Comparison of ENCODE assay signal across 18 cellular contexts in genomic region chr15:90271459-90272166, GRCh38. TPM values are rescaled to one million over a fixed set of nuclear protein-coding genes. Genes with fewer than 3 reads are reported as not detected.
DNase-seq lines count a peak whose midpoint lies in the region; ATAC-seq and TF ChIP-seq lines count a peak whose summit lies in the region.
"Had no signal": no experiment of that assay in that cellular context is flagged by ENCODE, and none has a peak within 500 bp of the region (broad histone marks: within the 10 kb centered on the region; RNA-seq: fewer than 3 reads in every experiment).

No MANE protein-coding gene starts in this region.

- H3K4me1 ChIP-seq in right atrium auricular region = peaks cover 0 to 55% of the 10 kb centered on the region in 2 donors
- peaks cover 7% of the 10 kb centered on the region for H3K4me1 ChIP-seq in smooth muscle cell (ENCODE audit: low read depth)

- DNase-seq in activated naive CD4-positive, alpha-beta T cell treated with anti-CD3 and anti-CD28 coated beads, Interleukin-2, amount 50 U/mL, for 72 hours (ENCODE audit: low spot score in 2 of 2) = no peak
- DNase-seq in activated naive CD4-positive, alpha-beta T cell treated with anti-CD3 and anti-CD28 coated beads, Interleukin-2, amount 50 U/mL, for 16 hours = no peak
- no peak for DNase-seq in activated CD4-positive, alpha-beta memory T cell treated with anti-CD3 and anti-CD28 coated beads for 36 hours
- DNase-seq in right atrium auricular region (ENCODE audit: low spot score) (no peak), NCI-H2171 treated with DMSO at 0.1 percent for 48 hours (lab: John Stamatoyannopoulos, UW) (no peak), smooth muscle cell (lab: John Stamatoyannopoulos, UW; ENCODE audit: unreplicated experiment) (no peak)
- DNase-seq in stimulated activated naive CD8-positive, alpha-beta T cell treated with anti-CD3 and anti-CD28 coated beads, Interleukin-15, amount 100 ng/mL, for 72 hours = no peak
- DNase-seq in stimulated activated CD4-positive, alpha-beta T cell treated with anti-CD3 and anti-CD28 coated beads, Interleukin-4, amount 100 ng/mL, for 24 hours = no peak
- DNase-seq: activated CD4-positive, CD25-positive, alpha-beta regulatory T cell treated with anti-CD3 and anti-CD28 coated beads, Interleukin-2, amount 50 U/mL, for 72 hours; GF-D8; NCI-H1694; NCI-H524 treated with DMSO at 0.1 percent for 48 hours; SW 1271; transverse colon had no signal

- CTCF ChIA-PET in activated CD4-positive, alpha-beta memory T cell treated with anti-CD3 and anti-CD28 coated beads for 36 hours (lab: Charles Lee) = no interaction called here

- H3K9me3 Mint-ChIP-seq in activated naive CD4-positive, alpha-beta T cell treated with anti-CD3 and anti-CD28 coated beads, Interleukin-2, amount 50 U/mL, for 72 hours = no peaks in the 10 kb centered on the region
- no peaks in the 10 kb centered on the region for H3K9me3 Mint-ChIP-seq in activated CD4-positive, alpha-beta memory T cell treated with anti-CD3 and anti-CD28 coated beads for 36 hours
- no peaks in the 10 kb centered on the region for H3K9me3 Mint-ChIP-seq in stimulated activated naive CD8-positive, alpha-beta T cell treated with anti-CD3 and anti-CD28 coated beads, Interleukin-15, amount 100 ng/mL, for 72 hours

- peak overlapping the region; percentile 73 to 77 for H3K27ac Mint-ChIP-seq in activated naive CD4-positive, alpha-beta T cell treated with anti-CD3 and anti-CD28 coated beads, Interleukin-2, amount 50 U/mL, for 72 hours
- H3K27ac Mint-ChIP-seq in activated CD4-positive, alpha-beta memory T cell treated with anti-CD3 and anti-CD28 coated beads for 36 hours = peak overlapping the region; percentile 72
- H3K27ac Mint-ChIP-seq in stimulated activated naive CD8-positive, alpha-beta T cell treated with anti-CD3 and anti-CD28 coated beads, Interleukin-15, amount 100 ng/mL, for 72 hours = peak overlapping the region; percentile 47 to 65

- ATAC-seq in activated naive CD4-positive, alpha-beta T cell treated with anti-CD3 and anti-CD28 coated beads, Interleukin-2, amount 50 U/mL, for 72 hours = no peak
- no peak for ATAC-seq in stimulated activated naive CD8-positive, alpha-beta T cell treated with anti-CD3 and anti-CD28 coated beads, Interleukin-15, amount 100 ng/mL, for 72 hours

- H3K36me3 Mint-ChIP-seq in activated naive CD4-positive, alpha-beta T cell treated with anti-CD3 and anti-CD28 coated beads, Interleukin-2, amount 50 U/mL, for 72 hours = peaks cover 31 to 32% of the 10 kb centered on the region in 2 donors
- H3K36me3 Mint-ChIP-seq in activated CD4-positive, alpha-beta memory T cell treated with anti-CD3 and anti-CD28 coated beads for 36 hours = peaks cover 51% of the 10 kb centered on the region

- H3K27me3 ChIP-seq in right atrium auricular region (no peaks in the 10 kb centered on the region), smooth muscle cell (ENCODE audit: low read depth) (no peaks in the 10 kb centered on the region)
- H3K27me3 ChIP-seq: esophagus muscularis mucosa, transverse colon had no signal

- H3K4me3 ChIP-seq in right atrium auricular region (no peak overlapping the region), smooth muscle cell (no peak overlapping the region)
- H3K4me3 ChIP-seq: esophagus muscularis mucosa, transverse colon had no signal

- no peak overlapping the region for H3K4me3 Mint-ChIP-seq in activated CD4-positive, alpha-beta memory T cell treated with anti-CD3 and anti-CD28 coated beads for 36 hours
- no peak overlapping the region for H3K4me3 Mint-ChIP-seq in stimulated activated naive CD8-positive, alpha-beta T cell treated with anti-CD3 and anti-CD28 coated beads, Interleukin-15, amount 100 ng/mL, for 72 hours

- POLR2A ChIA-PET in activated CD4-positive, alpha-beta memory T cell treated with anti-CD3 and anti-CD28 coated beads for 36 hours (lab: Charles Lee) = no interaction called here

- no peak overlapping the region for H2AFZ ChIP-seq in smooth muscle cell (ENCODE audit: low read depth)

- peak overlapping the region; percentile 13 to 51 for H3K27ac ChIP-seq in right atrium auricular region
- no peak overlapping the region for H3K27ac ChIP-seq in smooth muscle cell (ENCODE audit: low read depth)
- H3K27ac ChIP-seq: esophagus muscularis mucosa, transverse colon had no signal

- intact Hi-C loops in activated CD4-positive, alpha-beta memory T cell treated with anti-CD3 and anti-CD28 coated beads for 36 hours (cut with micrococcal nuclease) = no loop called here

- H3F3A ChIP-seq in smooth muscle cell (ENCODE audit: low read depth) = no peaks in the 10 kb centered on the region

- peaks cover 53% of the 10 kb centered on the region for H3K4me1 Mint-ChIP-seq in activated CD4-positive, alpha-beta memory T cell treated with anti-CD3 and anti-CD28 coated beads for 36 hours (ENCODE audit: low read depth)
- peaks cover 60% of the 10 kb centered on the region for H3K4me1 Mint-ChIP-seq in stimulated activated naive CD8-positive, alpha-beta T cell treated with anti-CD3 and anti-CD28 coated beads, Interleukin-15, amount 100 ng/mL, for 72 hours

- no peak overlapping the region for H3K4me2 ChIP-seq in smooth muscle cell

- H3K79me2 ChIP-seq in smooth muscle cell (ENCODE audit: low read depth) = peaks cover 14% of the 10 kb centered on the region

- H3K9me3 ChIP-seq in right atrium auricular region (no peaks in the 10 kb centered on the region), smooth muscle cell (replicated peaks; ENCODE audit: low read depth) (no peaks in the 10 kb centered on the region)
- H3K9me3 ChIP-seq: esophagus muscularis mucosa, transverse colon had no signal

- peaks cover 27% of the 10 kb centered on the region for H4K20me1 ChIP-seq in smooth muscle cell (ENCODE audit: low read depth)

- TF ChIP-seq CTCF in right atrium auricular region (IDR thresholded peaks at IDR 0.05) (no peak), smooth muscle cell (IDR thresholded peaks at IDR 0.05; ENCODE audit: borderline replicate concordance, insufficient read depth, poor library complexity, severe bottlenecking) (no peak)

- WGBS in smooth muscle cell (ENCODE audit: low lambda C conversion rate) = 95% methylated on average over 7 of the region's 7 CpGs

- no peaks in the 10 kb centered on the region for H3K27me3 Mint-ChIP-seq in activated CD4-positive, alpha-beta memory T cell treated with anti-CD3 and anti-CD28 coated beads for 36 hours
- H3K27me3 Mint-ChIP-seq in stimulated activated naive CD8-positive, alpha-beta T cell treated with anti-CD3 and anti-CD28 coated beads, Interleukin-15, amount 100 ng/mL, for 72 hours = no peaks in the 10 kb centered on the region

- no peak overlapping the region for H3K9ac ChIP-seq in smooth muscle cell (ENCODE audit: low read depth)

- H3K36me3 ChIP-seq in right atrium auricular region = peaks cover 63% of the 10 kb centered on the region
- H3K36me3 ChIP-seq in smooth muscle cell (ENCODE audit: low read depth) = no peaks in the 10 kb centered on the region

RNA-seq across cellular contexts. Expression of gene NGRN, which starts 6.1 kb away (rescaled TPM):
- total RNA-seq in activated naive CD4-positive, alpha-beta T cell treated with anti-CD3 and anti-CD28 coated beads, Interleukin-2, amount 50 U/mL, for 72 hours = 10 to 100 TPM; 17.8 to 36.2 TPM
- 10 to 100 TPM; 25.3 to 28.6 TPM for total RNA-seq in activated CD4-positive, alpha-beta memory T cell treated with anti-CD3 and anti-CD28 coated beads for 36 hours
- total RNA-seq in right atrium auricular region (100 to 1,000 TPM; 107 to 110 TPM), smooth muscle cell (51.1 and 54.8 TPM in 2 replicates)
- polyA plus RNA-seq in smooth muscle cell = 70.3 and 71.5 TPM in 2 replicates

RNA-seq across cellular contexts. Expression of gene TTLL13, which starts 22.3 kb away (rescaled TPM):
- total RNA-seq in activated naive CD4-positive, alpha-beta T cell treated with anti-CD3 and anti-CD28 coated beads, Interleukin-2, amount 50 U/mL, for 72 hours = 1 to 10 TPM in 1 of 2 donors, under 1 TPM in 1; 0.49 to 1.0 TPM
- under 1 TPM; 0.55 to 0.73 TPM for total RNA-seq in activated CD4-positive, alpha-beta memory T cell treated with anti-CD3 and anti-CD28 coated beads for 36 hours
- not detected for total RNA-seq in right atrium auricular region
- 0.36 TPM in 1 of 2 replicates, not detected in the other for total RNA-seq in smooth muscle cell
- 0.15 and 0.19 TPM in 2 replicates for polyA plus RNA-seq in smooth muscle cell
- total RNA-seq: kidney epithelial cell, LHCN-M2, pulmonary artery endothelial cell had no signal

RNA-seq across cellular contexts. Expression of gene GDPGP1, which starts 37.6 kb away (rescaled TPM):
- 1 to 10 TPM; 3.1 to 7.6 TPM for total RNA-seq in activated naive CD4-positive, alpha-beta T cell treated with anti-CD3 and anti-CD28 coated beads, Interleukin-2, amount 50 U/mL, for 72 hours
- 1 to 10 TPM; 8.0 to 9.2 TPM for total RNA-seq in activated CD4-positive, alpha-beta memory T cell treated with anti-CD3 and anti-CD28 coated beads for 36 hours
- total RNA-seq in right atrium auricular region (10 to 100 TPM in 1 of 2 donors, 1 to 10 TPM in 1; 8.6 to 16.1 TPM), smooth muscle cell (0.09 and 0.40 TPM in 2 replicates)
- 0.21 and 1.2 TPM in 2 replicates for polyA plus RNA-seq in smooth muscle cell

RNA-seq across cellular contexts. Expression of gene CIB1, which starts 37.9 kb away (rescaled TPM):
- total RNA-seq in activated naive CD4-positive, alpha-beta T cell treated with anti-CD3 and anti-CD28 coated beads, Interleukin-2, amount 50 U/mL, for 72 hours = 100 to 1,000 TPM; 114 to 150 TPM
- total RNA-seq in activated CD4-positive, alpha-beta memory T cell treated with anti-CD3 and anti-CD28 coated beads for 36 hours = 100 to 1,000 TPM; 162 to 170 TPM
- 10 to 100 TPM; 24.9 to 31.1 TPM for total RNA-seq in right atrium auricular region
- total RNA-seq in smooth muscle cell = 33.9 and 37.3 TPM in 2 replicates
- 110 and 132 TPM in 2 replicates for polyA plus RNA-seq in smooth muscle cell
